37 cellular contexts compared by ENCODE assay signal in the genomic region with DNA sequence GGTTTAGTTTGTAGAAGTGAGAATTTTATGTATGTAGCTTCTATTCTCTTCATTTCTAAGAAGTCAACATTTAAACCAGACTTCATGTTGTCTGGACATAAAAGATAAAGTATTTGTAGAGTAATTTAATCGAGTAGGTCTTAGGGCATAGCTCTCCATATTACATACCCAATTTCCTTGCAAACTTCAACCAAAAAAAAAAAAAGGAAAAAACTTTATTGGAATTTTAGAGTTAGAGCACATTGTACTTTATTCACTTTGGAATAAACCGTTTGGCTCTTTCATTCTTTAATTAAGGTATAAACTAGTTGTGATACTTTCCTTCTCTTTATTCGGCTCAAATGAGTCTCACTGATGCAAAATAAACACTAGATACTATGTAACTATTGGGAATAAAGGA. TPM values are rescaled to one million over a fixed set of nuclear protein-coding genes. Genes with fewer than 3 reads are reported as not detected.
"Had no signal": no experiment of that assay in that cellular context is flagged by ENCODE, and none has a peak within 500 bp of the region (broad histone marks: within the 10 kb centered on the region; RNA-seq: fewer than 3 reads in every experiment).

No MANE protein-coding gene starts in this region.

- H3K27me3 ChIP-seq: adrenal gland, ascending aorta, body of pancreas, brain microvascular endothelial cell, breast epithelium, cardiac muscle cell had no signal

- H3K4me1 ChIP-seq: adrenal gland, ascending aorta, body of pancreas, breast epithelium had no signal

- FAIRE-seq: astrocyte, bronchial epithelial cell had no signal

- H3K36me3 ChIP-seq: adrenal gland, ascending aorta, brain microvascular endothelial cell, breast epithelium, cardiac muscle cell had no signal

- H3K27ac ChIP-seq: adrenal gland, ascending aorta, body of pancreas, brain microvascular endothelial cell, breast epithelium, cardiac muscle cell had no signal

- H3K9me3 ChIP-seq: adrenal gland, ascending aorta, body of pancreas, breast epithelium had no signal

- H3K4me3 ChIP-seq: adrenal gland, ascending aorta, body of pancreas, breast epithelium, cardiac muscle cell had no signal

- DNase-seq: activated effector memory CD4-positive, alpha-beta T cell treated with anti-CD3 and anti-CD28 coated beads, Interleukin-2, amount 50 U/mL, for 16 hours; activated effector memory CD4-positive, alpha-beta T cell treated with Interleukin-2 at 50 U/mL for 16 hours; activated gamma-delta T cell; activated gamma-delta T cell treated with Interleukin-2 at 50 U/mL for 16 hours; activated naive CD4-positive, alpha-beta T cell; activated naive CD4-positive, alpha-beta T cell treated with anti-CD3 and anti-CD28 coated beads for 36 hours; activated naive CD4-positive, alpha-beta T cell treated with anti-CD3 and anti-CD28 coated beads, Interleukin-2, amount 10 ng/mL, durations not matched to agents 7 days and 5 days; activated naive CD4-positive, alpha-beta T cell treated with anti-CD3 and anti-CD28 coated beads, Interleukin-2, amount 50 U/mL, for 16 hours; activated naive CD4-positive, alpha-beta T cell treated with Interleukin-2 at 50 U/mL for 16 hours; activated naive CD8-positive, alpha-beta T cell treated with anti-CD3 and anti-CD28 coated beads for 36 hours; activated naive CD8-positive, alpha-beta T cell treated with anti-CD3 and anti-CD28 coated beads, Interleukin-2, amount 10 ng/mL, durations not matched to agents 7 days and 5 days; activated naive CD8-positive, alpha-beta T cell treated with anti-CD3 and anti-CD28 coated beads, Interleukin-2, amount 50 U/mL, for 24 hours; activated T-cell treated with anti-CD3 and anti-CD28 coated beads, Interleukin-2, amount 50 U/mL, for 24 hours; activated T-cell treated with anti-CD3 and anti-CD28 coated beads, Interleukin-2, amount 50 U/mL, for 4 hours; activated T-cell treated with anti-CD3 and anti-CD28 coated beads, Interleukin-2, amount 50 U/mL, for 48 hours; activated T-cell treated with anti-CD3 and anti-CD28 coated beads, Interleukin-2, amount 50 U/mL, for 72 hours; adrenal gland; amniotic stem cell; amygdala; anterior cingulate cortex; aorta; body of pancreas; brain microvascular endothelial cell; caudate nucleus; central memory CD4-positive, alpha-beta T cell; cerebellar nuclear complex had no signal

- ATAC-seq: activated naive CD4-positive, alpha-beta T cell treated with anti-CD3 and anti-CD28 coated beads, Interleukin-2, amount 50 U/mL, for 72 hours; activated naive CD8-positive, alpha-beta T cell treated with anti-CD3 and anti-CD28 coated beads, Interleukin-2, amount 50 U/mL, for 24 hours; activated T-cell treated with anti-CD3 and anti-CD28 coated beads, Interleukin-2, amount 50 U/mL, for 4 hours; activated T-cell treated with anti-CD3 and anti-CD28 coated beads, Interleukin-2, amount 50 U/mL, for 72 hours; activated T-helper 17 cell treated with anti-CD3 and anti-CD28 coated beads, Interleukin-2, amount 50 U/mL, for 72 hours; body of pancreas had no signal

RNA-seq across cellular contexts. Expression of a gene that starts 48.9 kb away (rescaled TPM):
- total RNA-seq: activated naive CD8-positive, alpha-beta T cell treated with anti-CD3 and anti-CD28 coated beads, Interleukin-2, amount 10 ng/mL, durations not matched to agents 7 days and 5 days; activated T-cell treated with anti-CD3 and anti-CD28 coated beads, Interleukin-2, amount 50 U/mL, for 4 hours; activated T-helper 1 cell treated with anti-CD3 and anti-CD28 coated beads, Interleukin-12 subunit alpha, Interleukin-12 subunit beta, Interleukin-2, Interleukin-4 antibody, amounts not matched to agents 30 ng/mL and 10 ng/mL and 1 ng/mL, durations not matched to agents 14 hours and 24 hours and 36 hours; aorta; ascending aorta; body of pancreas; breast epithelium; bronchial epithelial cell; cardiac muscle cell; cardiac septum; chondrocyte had no signal
- polyA plus RNA-seq: adipose tissue, cardiac muscle cell had no signal
